ENCODE assay signal across 16 cellular contexts in genomic region chr3:151578495-151578894, GRCh38.
A peak's percentile ranks its signal among the peaks of the same experiment; 100 is the strongest.
DNase-seq lines count a peak whose midpoint lies in the region; ATAC-seq and TF ChIP-seq lines count a peak whose summit lies in the region.
"Had no signal": no experiment of that assay in that cellular context is flagged by ENCODE, and none has a peak within 500 bp of the region (broad histone marks: within the 10 kb centered on the region; RNA-seq: fewer than 3 reads in every experiment).

No MANE protein-coding gene starts in this region.

- H3K9me3 Mint-ChIP-seq in HFFc6 (no peaks in the 10 kb centered on the region), WTC11 (peaks cover 28% of the 10 kb centered on the region), neural crest cell (peaks cover 2% of the 10 kb centered on the region), Calu3 (ENCODE audit: low read depth, unreplicated experiment) (peaks cover 3% of the 10 kb centered on the region)

- peak; percentile 49 for TF ChIP-seq CTCF in GM12864 (IDR thresholded peaks at IDR 0.05; ENCODE audit: low read depth, low read length, missing control alignments)
- peak; percentile 23; the same call in 1 of the 2 replicates for TF ChIP-seq CTCF in HFFc6 (IDR thresholded peaks at IDR 0.05)
- TF ChIP-seq CTCF in WTC11 (IDR thresholded peaks at IDR 0.05) = no peak
- peak; percentile 17 for TF ChIP-seq CTCF in neural crest cell (conservative IDR thresholded peaks at IDR 0.05)
- TF ChIP-seq CTCF in Calu3 (IDR thresholded peaks at IDR 0.05; ENCODE audit: unreplicated experiment) = no peak

- H3K27me3 Mint-ChIP-seq in HFFc6 (ENCODE audit: insufficient read depth) (peaks cover 8% of the 10 kb centered on the region), WTC11 (ENCODE audit: low read depth) (no peaks in the 10 kb centered on the region), neural crest cell (ENCODE audit: low read depth) (no peaks in the 10 kb centered on the region), Calu3 (ENCODE audit: unreplicated experiment) (no peaks in the 10 kb centered on the region)

- H3K4me3 Mint-ChIP-seq in HFFc6 = no peak overlapping the region
- H3K4me3 Mint-ChIP-seq in WTC11 = no peak overlapping the region
- no peak overlapping the region for H3K4me3 Mint-ChIP-seq in neural crest cell
- no peak overlapping the region for H3K4me3 Mint-ChIP-seq in Calu3 (ENCODE audit: low read depth, unreplicated experiment)

- H3K27ac Mint-ChIP-seq in HFFc6 (no peak overlapping the region), WTC11 (no peak overlapping the region), neural crest cell (ENCODE audit: unreplicated experiment) (no peak overlapping the region), Calu3 (ENCODE audit: unreplicated experiment) (no peak overlapping the region)

- ATAC-seq in WTC11 (peak; percentile 76), esophagus mucosa (no peak)
- ATAC-seq: HepG2, Panc1 had no signal

- intact Hi-C loops in Calu3 (cut with micrococcal nuclease; ENCODE audit: unreplicated experiment) = no loop called here

- CTCF ChIA-PET in WTC11 (lab: Charles Lee) (interaction anchor here (0.6 to 0.7 kb wide), 3 partner anchors 12 to 27 kb away, joined by 3 to 4 read pairs (median 3); no protein-coding TSS in a partner anchor), Calu3 (lab: Charles Lee) (no interaction called here)

- POLR2A ChIA-PET in WTC11 (lab: Charles Lee) = no interaction called here

- no peak overlapping the region for H3K4me3 ChIP-seq in GM12864 (ENCODE audit: low read depth, low read length)
- H3K4me3 ChIP-seq: BLaER1 had no signal

- H3K4me1 Mint-ChIP-seq in HFFc6 (ENCODE audit: low read depth) (peaks cover 11% of the 10 kb centered on the region; the same call in 1 of the 2 replicates), WTC11 (peaks cover 19% of the 10 kb centered on the region), neural crest cell (peaks cover 4% of the 10 kb centered on the region), Calu3 (ENCODE audit: low read depth, unreplicated experiment) (no peaks in the 10 kb centered on the region)

- no TSS peak for BruUV-seq in Calu3 (replicated peaks; lab: Mats Ljungman, UMichigan)

- no peak for DNase-seq in GM12864 (ENCODE audit: low read depth)
- no peak for DNase-seq in HFFc6
- DNase-seq in WTC11 (ENCODE audit: low spot score) = no peak
- no peak for DNase-seq in neural crest cell (ENCODE audit: low read depth, low spot score)
- DNase-seq in Calu3 = no peak
- no peak for DNase-seq in COLO668 (lab: John Stamatoyannopoulos, UW; ENCODE audit: unreplicated experiment)
- no peak for DNase-seq in GM19240 (ENCODE audit: insufficient read length, low spot score)
- DNase-seq: NCI-H1417 treated with DMSO at 0.1 percent for 48 hours, NCI-H345, NCI-H526 treated with DMSO at 0.1 percent for 48 hours, Right ventricle myocardium superior, T-helper 2 cell had no signal

- H3K36me3 Mint-ChIP-seq in HFFc6 (ENCODE audit: low read depth) (no peaks in the 10 kb centered on the region), WTC11 (peaks cover 10% of the 10 kb centered on the region), neural crest cell (ENCODE audit: low read depth) (no peaks in the 10 kb centered on the region), Calu3 (ENCODE audit: insufficient read depth, unreplicated experiment) (no peaks in the 10 kb centered on the region)

TF ChIP-seq in WTC11, 78 proteins besides CTCF, POLR2A, EP300 and RAD21:
- no peak for TF ChIP-seq SMAD4 (CRISPR knock-in tag; IDR thresholded peaks at IDR 0.05)
- no peak for TF ChIP-seq ZBTB43 (CRISPR knock-in tag; IDR thresholded peaks at IDR 0.05)
- TF ChIP-seq ZMAT4 (CRISPR knock-in tag; IDR thresholded peaks at IDR 0.05) = no peak
TF ChIP-seq in WTC11: peak in this region for 0.

Comparison
In these comparisons a context has a peak if more than half of its experiments do, and no peak if none do; other contexts are left out.
1. CTCF ChIP-seq: peak in GM12864 (single experiment), HFFc6 (single experiment) and neural crest cell (single experiment); none in WTC11 (single experiment) and Calu3 (single experiment).